ENCODE assay signal across 15 cellular contexts in genomic region chr7:149735181-149735602, GRCh38.
"Had no signal": no experiment of that assay in that cellular context is flagged by ENCODE, and none has a peak within 500 bp of the region (broad histone marks: within the 10 kb centered on the region; RNA-seq: fewer than 3 reads in every experiment).

No MANE protein-coding gene starts in this region.

- H3K27me3 ChIP-seq: tibial artery, uterus had no signal

- H3K4me3 Mint-ChIP-seq: activated CD4-positive, alpha-beta T cell treated with anti-CD3 and anti-CD28 coated beads, Interleukin-2, amount 10 ng/mL, durations not matched to agents 7 days and 5 days; activated T-helper 1 cell treated with anti-CD3 and anti-CD28 coated beads, Interleukin-12 subunit alpha, Interleukin-12 subunit beta, Interleukin-2, Interleukin-4 antibody, amounts not matched to agents 30 ng/mL and 10 ng/mL and 1 ng/mL, durations not matched to agents 14 hours and 24 hours and 36 hours had no signal

- DNase-seq: activated CD4-positive, alpha-beta T cell treated with anti-CD3 and anti-CD28 coated beads, Interleukin-2, amount 10 ng/mL, durations not matched to agents 7 days and 5 days; activated naive CD4-positive, alpha-beta T cell treated with Interleukin-2 at 50 U/mL for 16 hours; anterior cingulate cortex; brain microvascular endothelial cell; effector CD8-positive, alpha-beta T cell; foreskin melanocyte; midbrain; stimulated activated CD4-positive, alpha-beta T cell treated with anti-CD3 and anti-CD28 coated beads, Interleukin-15, amount 100 ng/mL, for 24 hours; stimulated activated CD4-positive, alpha-beta T cell treated with anti-CD3 and anti-CD28 coated beads, Interleukin-4, amount 100 ng/mL, for 1 hour; stimulated activated naive CD4-positive, alpha-beta T cell; uterus had no signal

- H3K27ac Mint-ChIP-seq: activated CD4-positive, alpha-beta T cell treated with anti-CD3 and anti-CD28 coated beads, Interleukin-2, amount 10 ng/mL, durations not matched to agents 7 days and 5 days; activated T-helper 1 cell treated with anti-CD3 and anti-CD28 coated beads, Interleukin-12 subunit alpha, Interleukin-12 subunit beta, Interleukin-2, Interleukin-4 antibody, amounts not matched to agents 30 ng/mL and 10 ng/mL and 1 ng/mL, durations not matched to agents 14 hours and 24 hours and 36 hours had no signal

- H2AFZ ChIP-seq: parathyroid adenoma had no signal

- H3K9me3 Mint-ChIP-seq: activated CD4-positive, alpha-beta T cell treated with anti-CD3 and anti-CD28 coated beads, Interleukin-2, amount 10 ng/mL, durations not matched to agents 7 days and 5 days; activated T-helper 1 cell treated with anti-CD3 and anti-CD28 coated beads, Interleukin-12 subunit alpha, Interleukin-12 subunit beta, Interleukin-2, Interleukin-4 antibody, amounts not matched to agents 30 ng/mL and 10 ng/mL and 1 ng/mL, durations not matched to agents 14 hours and 24 hours and 36 hours had no signal

- H3K9ac ChIP-seq: parathyroid adenoma had no signal

- H3K79me2 ChIP-seq: parathyroid adenoma had no signal

- H3K9me3 ChIP-seq: tibial artery, uterus had no signal

- H3K4me3 ChIP-seq: lung, tibial artery, uterus had no signal

- H3K36me3 ChIP-seq: brain microvascular endothelial cell, uterus had no signal

- H3K4me1 ChIP-seq: parathyroid adenoma, uterus had no signal

- H3K27ac ChIP-seq: brain microvascular endothelial cell, parathyroid adenoma, tibial artery, uterus had no signal
